In genomic region chrX:66751136-66751782, GRCh38 we compare ENCODE assay signal across 22 cellular contexts.
"Had no signal": no experiment of that assay in that cellular context is flagged by ENCODE, and none has a peak within 500 bp of the region (broad histone marks: within the 10 kb centered on the region; RNA-seq: fewer than 3 reads in every experiment).

No MANE protein-coding gene starts in this region.

- H3K27me3 ChIP-seq: esophagus squamous epithelium, neutrophil, right lobe of liver had no signal

- H3K4me1 ChIP-seq: esophagus squamous epithelium, heart right ventricle, pancreas, right lobe of liver, stomach had no signal

- H3K4me3 ChIP-seq: esophagus squamous epithelium, heart right ventricle, pancreas, right lobe of liver, smooth muscle cell, stomach had no signal

- H3K4me1 Mint-ChIP-seq: activated B cell treated with CpG ODN at 0.5 μM for 24 hours; immature natural killer cell; natural killer cell; stimulated activated effector memory CD8-positive, alpha-beta T cell treated with anti-CD3 and anti-CD28 coated beads, Interleukin-12 subunit alpha, Interleukin-12 subunit beta, amount 100 ng/mL, for 72 hours had no signal

- DNase-seq: activated B cell treated with CpG ODN at 0.5 μM for 24 hours; activated CD4-positive, alpha-beta memory T cell treated with anti-CD3 and anti-CD28 coated beads for 36 hours; activated CD4-positive, alpha-beta T cell treated with anti-CD3 and anti-CD28 coated beads for 4 hours; activated T-cell treated with anti-CD3 and anti-CD28 coated beads for 4 hours; amniotic stem cell; effector memory CD4-positive, alpha-beta T cell; esophagus squamous epithelium; heart right ventricle; immature natural killer cell; mesenchymal stem cell; natural killer cell; pancreas; right lobe of liver; stimulated activated CD4-positive, alpha-beta T cell treated with anti-CD3 and anti-CD28 coated beads, Interleukin-4, amount 100 ng/mL, for 1 hour; stomach had no signal

- H3K9me3 Mint-ChIP-seq: activated B cell treated with CpG ODN at 0.5 μM for 24 hours; activated CD4-positive, alpha-beta memory T cell treated with anti-CD3 and anti-CD28 coated beads for 36 hours; activated T-helper 1 cell treated with anti-CD3 and anti-CD28 coated beads, Interleukin-12 subunit alpha, Interleukin-12 subunit beta, Interleukin-2, Interleukin-4 antibody, amounts not matched to agents 30 ng/mL and 10 ng/mL and 1 ng/mL, durations not matched to agents 14 hours and 24 hours and 36 hours; dendritic cell treated with granulocyte-macrophage colony-stimulating factor and Interleukin-4, amounts not matched to agents 40 ng/mL and 50 ng/mL, for 4 days; natural killer cell; stimulated activated effector memory CD8-positive, alpha-beta T cell treated with anti-CD3 and anti-CD28 coated beads, Interleukin-12 subunit alpha, Interleukin-12 subunit beta, amount 100 ng/mL, for 72 hours; T-helper 1 cell treated with Interleukin-12 subunit alpha and Interleukin-12 subunit beta and Interleukin-4 antibody, amounts not matched to agents 30 μg/mL and 1 μg/mL, for 36 hours had no signal

- H3K36me3 Mint-ChIP-seq: activated CD4-positive, alpha-beta memory T cell treated with anti-CD3 and anti-CD28 coated beads for 36 hours; activated naive CD8-positive, alpha-beta T cell; immature natural killer cell; natural killer cell; stimulated activated effector memory CD8-positive, alpha-beta T cell treated with anti-CD3 and anti-CD28 coated beads, Interleukin-12 subunit alpha, Interleukin-12 subunit beta, amount 100 ng/mL, for 72 hours had no signal

- H3K27ac Mint-ChIP-seq: activated B cell treated with CpG ODN at 0.5 μM for 24 hours; activated CD4-positive, alpha-beta memory T cell treated with anti-CD3 and anti-CD28 coated beads for 36 hours; activated naive CD8-positive, alpha-beta T cell; activated T-helper 1 cell treated with anti-CD3 and anti-CD28 coated beads, Interleukin-12 subunit alpha, Interleukin-12 subunit beta, Interleukin-2, Interleukin-4 antibody, amounts not matched to agents 30 ng/mL and 10 ng/mL and 1 ng/mL, durations not matched to agents 14 hours and 24 hours and 36 hours; dendritic cell treated with granulocyte-macrophage colony-stimulating factor and Interleukin-4, amounts not matched to agents 40 ng/mL and 50 ng/mL, for 4 days; immature natural killer cell; natural killer cell; stimulated activated effector memory CD8-positive, alpha-beta T cell treated with anti-CD3 and anti-CD28 coated beads, Interleukin-12 subunit alpha, Interleukin-12 subunit beta, amount 100 ng/mL, for 72 hours; T-helper 1 cell treated with Interleukin-12 subunit alpha and Interleukin-12 subunit beta and Interleukin-4 antibody, amounts not matched to agents 30 μg/mL and 1 μg/mL, for 36 hours had no signal

- ATAC-seq: heart right ventricle; natural killer cell; pancreas; right lobe of liver; stimulated activated effector memory CD8-positive, alpha-beta T cell treated with anti-CD3 and anti-CD28 coated beads, Interleukin-12 subunit alpha, Interleukin-12 subunit beta, amount 100 ng/mL, for 72 hours had no signal

- H3K36me3 ChIP-seq: esophagus squamous epithelium, heart right ventricle, neutrophil, pancreas, right lobe of liver, stomach had no signal

- H3K27me3 Mint-ChIP-seq: activated B cell treated with CpG ODN at 0.5 μM for 24 hours; activated CD4-positive, alpha-beta memory T cell treated with anti-CD3 and anti-CD28 coated beads for 36 hours; activated naive CD8-positive, alpha-beta T cell; dendritic cell treated with granulocyte-macrophage colony-stimulating factor and Interleukin-4, amounts not matched to agents 40 ng/mL and 50 ng/mL, for 4 days had no signal

- H3K4me3 Mint-ChIP-seq: activated B cell treated with CpG ODN at 0.5 μM for 24 hours; activated CD4-positive, alpha-beta memory T cell treated with anti-CD3 and anti-CD28 coated beads for 36 hours; activated naive CD8-positive, alpha-beta T cell; activated T-helper 1 cell treated with anti-CD3 and anti-CD28 coated beads, Interleukin-12 subunit alpha, Interleukin-12 subunit beta, Interleukin-2, Interleukin-4 antibody, amounts not matched to agents 30 ng/mL and 10 ng/mL and 1 ng/mL, durations not matched to agents 14 hours and 24 hours and 36 hours; dendritic cell treated with granulocyte-macrophage colony-stimulating factor and Interleukin-4, amounts not matched to agents 40 ng/mL and 50 ng/mL, for 4 days; immature natural killer cell; natural killer cell; stimulated activated effector memory CD8-positive, alpha-beta T cell treated with anti-CD3 and anti-CD28 coated beads, Interleukin-12 subunit alpha, Interleukin-12 subunit beta, amount 100 ng/mL, for 72 hours; T-helper 1 cell treated with Interleukin-12 subunit alpha and Interleukin-12 subunit beta and Interleukin-4 antibody, amounts not matched to agents 30 μg/mL and 1 μg/mL, for 36 hours had no signal

- H3K9me3 ChIP-seq: esophagus squamous epithelium, neutrophil, pancreas, right lobe of liver had no signal
